ENCODE assay signal across 15 cellular contexts in genomic region chr9:137778914-137779313, GRCh38.
"Had no signal": no experiment of that assay in that cellular context is flagged by ENCODE, and none has a peak within 500 bp of the region (broad histone marks: within the 10 kb centered on the region; RNA-seq: fewer than 3 reads in every experiment).

No MANE protein-coding gene starts in this region.

- FAIRE-seq: pancreas, TTC549 had no signal

- H3K4me1 Mint-ChIP-seq: activated naive CD4-positive, alpha-beta T cell treated with anti-CD3 and anti-CD28 coated beads, Interleukin-2, amount 10 ng/mL, durations not matched to agents 7 days and 5 days had no signal

- H3K27ac Mint-ChIP-seq: activated naive CD4-positive, alpha-beta T cell treated with anti-CD3 and anti-CD28 coated beads, Interleukin-2, amount 10 ng/mL, durations not matched to agents 7 days and 5 days; T-helper 2 cell treated with Interferon-gamma antibody and Interleukin-4, amounts not matched to agents 5 μg/mL and 100 μg/mL, for 36 hours had no signal

- H3K4me1 ChIP-seq: pancreas, sigmoid colon, SJSA1, testis had no signal

- ATAC-seq: effector memory CD8-positive, alpha-beta T cell; mucosa of descending colon; pancreas had no signal

- DNase-seq: activated CD4-positive, alpha-beta T cell treated with anti-CD3 and anti-CD28 coated beads for 4 hours; activated effector memory CD4-positive, alpha-beta T cell treated with Interleukin-2 at 50 U/mL for 16 hours; activated naive CD4-positive, alpha-beta T cell treated with anti-CD3 and anti-CD28 coated beads, Interleukin-2, amount 10 ng/mL, durations not matched to agents 7 days and 5 days; effector memory CD8-positive, alpha-beta T cell; immature natural killer cell; mesenchymal stem cell; mucosa of descending colon; naive B cell; pancreas; SW 1271; testis had no signal

- H3K4me3 Mint-ChIP-seq: activated naive CD4-positive, alpha-beta T cell treated with anti-CD3 and anti-CD28 coated beads, Interleukin-2, amount 10 ng/mL, durations not matched to agents 7 days and 5 days; effector memory CD8-positive, alpha-beta T cell; immature natural killer cell; naive B cell; T-helper 2 cell treated with Interferon-gamma antibody and Interleukin-4, amounts not matched to agents 5 μg/mL and 100 μg/mL, for 36 hours had no signal

- H3K27me3 ChIP-seq: pancreas, sigmoid colon, SJSA1, testis had no signal

- H3K27ac ChIP-seq: pancreas, sigmoid colon, SJSA1, testis had no signal

- H3K27me3 Mint-ChIP-seq: activated naive CD4-positive, alpha-beta T cell treated with anti-CD3 and anti-CD28 coated beads, Interleukin-2, amount 10 ng/mL, durations not matched to agents 7 days and 5 days; effector memory CD8-positive, alpha-beta T cell; naive B cell had no signal

- H3K9me3 Mint-ChIP-seq: activated naive CD4-positive, alpha-beta T cell treated with anti-CD3 and anti-CD28 coated beads, Interleukin-2, amount 10 ng/mL, durations not matched to agents 7 days and 5 days; effector memory CD8-positive, alpha-beta T cell; immature natural killer cell; naive B cell; T-helper 2 cell treated with Interferon-gamma antibody and Interleukin-4, amounts not matched to agents 5 μg/mL and 100 μg/mL, for 36 hours had no signal

- H3K9me3 ChIP-seq: mucosa of descending colon, pancreas, sigmoid colon, SJSA1, testis had no signal

- H3K4me3 ChIP-seq: mucosa of descending colon, pancreas, sigmoid colon, SJSA1, testis had no signal
